In the genomic region with DNA sequence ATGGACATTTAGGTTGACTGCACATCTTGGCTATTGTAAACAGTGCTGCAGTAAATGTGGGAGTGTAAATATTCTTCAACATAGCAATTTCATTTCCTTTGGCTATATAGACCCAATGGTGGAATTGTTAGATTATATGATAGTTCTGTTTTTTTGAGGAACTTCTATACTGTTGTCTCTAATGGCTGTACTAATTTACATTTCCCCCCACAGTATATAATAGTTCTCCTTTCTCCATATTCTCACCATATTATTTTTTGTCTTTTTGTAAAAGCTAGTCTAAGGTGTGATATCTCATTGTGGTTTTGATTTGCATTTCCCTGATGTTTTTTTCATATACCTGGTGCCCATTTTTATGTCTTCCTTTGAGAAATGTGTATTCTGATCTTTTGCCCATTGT, we compare ENCODE assay signal across 18 cellular contexts.
"Had no signal": no experiment of that assay in that cellular context is flagged by ENCODE, and none has a peak within 500 bp of the region (broad histone marks: within the 10 kb centered on the region; RNA-seq: fewer than 3 reads in every experiment).

No MANE protein-coding gene starts in this region.

- H3K27me3 ChIP-seq: cardiac muscle cell, heart left ventricle, right lobe of liver, testis, upper lobe of right lung had no signal

- H3K36me3 Mint-ChIP-seq: WTC11 had no signal

- ATAC-seq: activated naive CD8-positive, alpha-beta T cell treated with anti-CD3 and anti-CD28 coated beads, Interleukin-2, amount 50 U/mL, for 24 hours; heart left ventricle; right lobe of liver; stimulated activated naive B cell treated with anti-CD40 and anti-IgM and Interleukin-4, amounts not matched to agents 10 μg/mL and 1 μg/mL and 100 μg/mL, for 72 hours; T-cell; upper lobe of right lung; WTC11 had no signal

- H3K36me3 ChIP-seq: cardiac muscle cell, heart left ventricle, right lobe of liver, upper lobe of right lung had no signal

- H3K4me3 ChIP-seq: cardiac muscle cell, heart left ventricle, right lobe of liver, skin epidermis, testis, upper lobe of right lung had no signal

- H3K9me3 Mint-ChIP-seq: activated naive CD8-positive, alpha-beta T cell treated with anti-CD3 and anti-CD28 coated beads, Interleukin-2, amount 50 U/mL, for 24 hours; activated T-helper 1 cell treated with anti-CD3 and anti-CD28 coated beads, Interleukin-12 subunit alpha, Interleukin-12 subunit beta, Interleukin-2, Interleukin-4 antibody, amounts not matched to agents 30 ng/mL and 10 ng/mL and 1 ng/mL, durations not matched to agents 14 hours and 24 hours and 36 hours; neural crest cell; stimulated activated naive B cell treated with anti-CD40 and anti-IgM and Interleukin-4, amounts not matched to agents 10 μg/mL and 1 μg/mL and 100 μg/mL, for 72 hours; T-cell; WTC11 had no signal

- H3K9me3 ChIP-seq: heart left ventricle, right lobe of liver, SK-N-SH, testis, upper lobe of right lung had no signal

- H3K27me3 Mint-ChIP-seq: activated naive CD8-positive, alpha-beta T cell treated with anti-CD3 and anti-CD28 coated beads, Interleukin-2, amount 50 U/mL, for 24 hours; stimulated activated naive B cell treated with anti-CD40 and anti-IgM and Interleukin-4, amounts not matched to agents 10 μg/mL and 1 μg/mL and 100 μg/mL, for 72 hours; T-cell had no signal

- DNase-seq: activated CD4-positive, alpha-beta T cell treated with anti-CD3 and anti-CD28 coated beads, Interleukin-2, amount 50 U/mL, for 48 hours; activated CD8-positive, alpha-beta memory T cell treated with anti-CD3 and anti-CD28 coated beads, Interleukin-2, amount 50 U/mL, for 48 hours; activated gamma-delta T cell treated with Interleukin-2 at 50 U/mL for 16 hours; activated naive CD8-positive, alpha-beta T cell treated with anti-CD3 and anti-CD28 coated beads, Interleukin-2, amount 50 U/mL, for 24 hours; heart left ventricle; occipital lobe; right lobe of liver; SK-N-SH; stimulated activated CD4-positive, alpha-beta T cell treated with anti-CD3 and anti-CD28 coated beads, Interleukin-2, amount 100 ng/mL, for 24 hours; stimulated activated naive B cell treated with anti-CD40 and anti-IgM and Interleukin-4, amounts not matched to agents 10 μg/mL and 1 μg/mL and 100 μg/mL, for 72 hours; T-cell; testis; upper lobe of right lung had no signal

- H3K27ac Mint-ChIP-seq: activated T-helper 1 cell treated with anti-CD3 and anti-CD28 coated beads, Interleukin-12 subunit alpha, Interleukin-12 subunit beta, Interleukin-2, Interleukin-4 antibody, amounts not matched to agents 30 ng/mL and 10 ng/mL and 1 ng/mL, durations not matched to agents 14 hours and 24 hours and 36 hours; stimulated activated naive B cell treated with anti-CD40 and anti-IgM and Interleukin-4, amounts not matched to agents 10 μg/mL and 1 μg/mL and 100 μg/mL, for 72 hours; WTC11 had no signal

- H3K4me1 ChIP-seq: right lobe of liver, testis had no signal

- H3K27ac ChIP-seq: cardiac muscle cell, heart left ventricle, right lobe of liver, skin epidermis, testis, upper lobe of right lung had no signal

- H3K4me3 Mint-ChIP-seq: activated naive CD8-positive, alpha-beta T cell treated with anti-CD3 and anti-CD28 coated beads, Interleukin-2, amount 50 U/mL, for 24 hours; activated T-helper 1 cell treated with anti-CD3 and anti-CD28 coated beads, Interleukin-12 subunit alpha, Interleukin-12 subunit beta, Interleukin-2, Interleukin-4 antibody, amounts not matched to agents 30 ng/mL and 10 ng/mL and 1 ng/mL, durations not matched to agents 14 hours and 24 hours and 36 hours; neural crest cell; T-cell; WTC11 had no signal
